ENCODE assay signal across 12 cellular contexts in genomic region chr3:183434992-183435391, GRCh38.
"Had no signal": no experiment of that assay in that cellular context is flagged by ENCODE, and none has a peak within 500 bp of the region (broad histone marks: within the 10 kb centered on the region; RNA-seq: fewer than 3 reads in every experiment).

No MANE protein-coding gene starts in this region.

- H3K9me3 ChIP-seq: sigmoid colon had no signal

- H3K27me3 Mint-ChIP-seq: activated naive CD8-positive, alpha-beta T cell; activated T-cell treated with anti-CD3 and anti-CD28 coated beads, Interleukin-2, amount 50 U/mL, for 24 hours; effector memory CD8-positive, alpha-beta T cell had no signal

- H3K9me3 Mint-ChIP-seq: activated T-cell treated with anti-CD3 and anti-CD28 coated beads, Interleukin-2, amount 50 U/mL, for 24 hours; effector memory CD8-positive, alpha-beta T cell; natural killer cell treated with Interleukin-12 subunit alpha and Interleukin-12 subunit beta and Interleukin-15 and Interleukin-18, amount 100 ng/mL, for 72 hours had no signal

- H3K4me3 Mint-ChIP-seq: activated naive CD8-positive, alpha-beta T cell; activated T-cell treated with anti-CD3 and anti-CD28 coated beads, Interleukin-2, amount 50 U/mL, for 24 hours; effector memory CD8-positive, alpha-beta T cell; natural killer cell treated with Interleukin-12 subunit alpha and Interleukin-12 subunit beta and Interleukin-15 and Interleukin-18, amount 100 ng/mL, for 72 hours had no signal

- H3K4me3 ChIP-seq: sigmoid colon had no signal

- H3K36me3 Mint-ChIP-seq: activated naive CD8-positive, alpha-beta T cell; brain; natural killer cell treated with Interleukin-12 subunit alpha and Interleukin-12 subunit beta and Interleukin-15 and Interleukin-18, amount 100 ng/mL, for 72 hours had no signal

- H3K27ac ChIP-seq: sigmoid colon had no signal

- H3K4me1 ChIP-seq: sigmoid colon had no signal

- H3K27ac Mint-ChIP-seq: activated naive CD8-positive, alpha-beta T cell; effector memory CD8-positive, alpha-beta T cell; natural killer cell treated with Interleukin-12 subunit alpha and Interleukin-12 subunit beta and Interleukin-15 and Interleukin-18, amount 100 ng/mL, for 72 hours had no signal

- DNase-seq: activated CD4-positive, alpha-beta T cell treated with anti-CD3 and anti-CD28 coated beads, Interleukin-2, amount 50 U/mL, for 1 hour; activated CD4-positive, CD25-positive, alpha-beta regulatory T cell; activated effector memory CD4-positive, alpha-beta T cell treated with anti-CD3 and anti-CD28 coated beads, Interleukin-2, amount 50 U/mL, for 16 hours; activated T-cell treated with anti-CD3 and anti-CD28 coated beads, Interleukin-2, amount 50 U/mL, for 24 hours; amygdala; effector memory CD8-positive, alpha-beta T cell; sigmoid colon; stimulated activated naive CD4-positive, alpha-beta T cell; trophoblast cell had no signal

- H3K36me3 ChIP-seq: sigmoid colon had no signal
